Comparison of ENCODE assay signal across 8 cellular contexts in the genomic region with DNA sequence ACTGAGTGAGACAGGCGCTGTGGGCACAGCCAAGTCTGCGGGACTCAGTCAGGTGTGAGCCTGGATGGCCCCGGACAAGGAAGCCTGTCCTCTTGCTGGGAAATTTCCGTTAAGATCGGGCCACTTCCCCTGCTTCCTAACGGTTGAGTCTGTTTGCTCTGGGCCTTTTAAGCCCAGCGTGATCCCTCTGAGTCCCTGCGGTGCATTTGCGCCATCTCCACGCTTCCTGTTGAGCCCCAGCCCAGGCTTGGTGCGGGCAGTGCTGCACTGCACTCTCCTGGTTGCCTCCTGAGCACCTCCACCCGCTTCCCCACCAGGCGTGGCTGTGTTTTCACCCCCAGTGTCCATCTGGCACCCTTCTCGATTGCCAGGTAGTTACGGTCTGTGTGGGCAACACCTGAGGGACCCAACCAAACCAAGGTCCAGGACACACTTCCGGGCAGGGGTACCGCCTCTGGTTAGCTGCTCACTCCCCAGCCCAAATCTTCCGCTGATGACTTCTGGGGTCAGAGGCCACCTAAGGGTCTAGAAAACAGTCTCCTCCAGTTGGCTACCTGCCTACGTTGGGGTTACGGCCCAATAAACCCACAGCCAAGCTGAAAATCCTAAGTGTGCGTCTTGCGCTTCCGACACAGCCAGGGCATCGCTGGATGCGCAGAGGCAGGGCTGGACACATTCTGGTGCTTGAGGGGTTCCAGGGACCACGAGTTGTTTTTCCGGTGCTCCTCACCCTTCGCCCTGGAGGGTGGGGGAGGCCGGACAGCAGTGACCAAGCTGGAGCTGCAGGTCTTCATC. TPM values are rescaled to one million over a fixed set of nuclear protein-coding genes. Genes with fewer than 3 reads are reported as not detected.
DNase-seq lines count a peak whose midpoint lies in the region; ATAC-seq and TF ChIP-seq lines count a peak whose summit lies in the region.

No MANE protein-coding gene starts in this region.

- H3K4me1 Mint-ChIP-seq in CD14-positive monocyte: peaks cover 29% of the 10 kb centered on the region
- H3K4me1 Mint-ChIP-seq in stimulated activated memory B cell treated with anti-CD40 and anti-IgM and Interleukin-4, amounts not matched to agents 10 μg/mL and 1 μg/mL and 100 μg/mL, for 72 hours: peaks cover 20% of the 10 kb centered on the region

- no peak for TF ChIP-seq CTCF in CD14-positive monocyte (IDR thresholded peaks at IDR 0.05)
- TF ChIP-seq CTCF in HFF-Myc (IDR thresholded peaks at IDR 0.05; ENCODE audit: low read depth, low read length, missing control alignments): no peak
- TF ChIP-seq CTCF in fibroblast of villous mesenchyme (IDR thresholded peaks at IDR 0.05; ENCODE audit: insufficient read depth, low read depth, low read length): no peak

- H3K9me3 Mint-ChIP-seq in CD14-positive monocyte: no peaks in the 10 kb centered on the region
- no peaks in the 10 kb centered on the region for H3K9me3 Mint-ChIP-seq in stimulated activated memory B cell treated with anti-CD40 and anti-IgM and Interleukin-4, amounts not matched to agents 10 μg/mL and 1 μg/mL and 100 μg/mL, for 72 hours

- H3K36me3 Mint-ChIP-seq in CD14-positive monocyte: peaks cover 15 to 26% of the 10 kb centered on the region in 2 donors
- peaks cover 19% of the 10 kb centered on the region for H3K36me3 Mint-ChIP-seq in stimulated activated memory B cell treated with anti-CD40 and anti-IgM and Interleukin-4, amounts not matched to agents 10 μg/mL and 1 μg/mL and 100 μg/mL, for 72 hours

- peak overlapping the region; percentile 36 for H3K4me3 ChIP-seq in HFF-Myc (replicated peaks; ENCODE audit: low read depth, low read length)
- no peak overlapping the region for H3K4me3 ChIP-seq in fibroblast of villous mesenchyme (ENCODE audit: low read depth, low read length)

- DNase-seq in CD14-positive monocyte (ENCODE audit: low spot score): peak; percentile 64
- no peak for DNase-seq in HFF-Myc (ENCODE audit: extremely low read depth, low read depth)
- peak; percentile 46 for DNase-seq in UCSD-AML1 (lab: John Stamatoyannopoulos, UW; ENCODE audit: unreplicated experiment)
- peak; percentile 35 for DNase-seq in fibroblast of villous mesenchyme (ENCODE audit: low read depth)
- DNase-seq in GM03348 (ENCODE audit: low spot score): no peak

- ATAC-seq in stimulated activated memory B cell treated with anti-CD40 and anti-IgM and Interleukin-4, amounts not matched to agents 10 μg/mL and 1 μg/mL and 100 μg/mL, for 72 hours: no peak
- ATAC-seq in GM18520 (IDR thresholded peaks at IDR 0.05; ENCODE audit: unreplicated experiment) (no peak), HG03469 (IDR thresholded peaks at IDR 0.05; ENCODE audit: unreplicated experiment) (no peak)

- H3K27ac Mint-ChIP-seq in CD14-positive monocyte: peak overlapping the region in 5 of 7 donors; percentile 47 to 81 (median 67)
- peak overlapping the region; percentile 74 for H3K27ac Mint-ChIP-seq in stimulated activated memory B cell treated with anti-CD40 and anti-IgM and Interleukin-4, amounts not matched to agents 10 μg/mL and 1 μg/mL and 100 μg/mL, for 72 hours

- intact Hi-C loops in CD14-positive monocyte (cut with micrococcal nuclease): loop anchor here in 1 of 2 donors (5.0 kb wide), 2 partner anchors 43 to 327 kb away; a partner anchor contains a TSS

- peaks cover 0 to 21% (median 13%) of the 10 kb centered on the region in 3 donors for H3K27me3 Mint-ChIP-seq in CD14-positive monocyte (ENCODE audit: low read depth in 3 of 3)
- no peaks in the 10 kb centered on the region for H3K27me3 Mint-ChIP-seq in stimulated activated memory B cell treated with anti-CD40 and anti-IgM and Interleukin-4, amounts not matched to agents 10 μg/mL and 1 μg/mL and 100 μg/mL, for 72 hours

- H3K4me3 Mint-ChIP-seq in CD14-positive monocyte: peak overlapping the region; percentile 80 to 84
- H3K4me3 Mint-ChIP-seq in stimulated activated memory B cell treated with anti-CD40 and anti-IgM and Interleukin-4, amounts not matched to agents 10 μg/mL and 1 μg/mL and 100 μg/mL, for 72 hours: peak overlapping the region; percentile 74

RNA-seq across cellular contexts. Expression of a gene that starts 1.4 kb away (rescaled TPM):
- 1 to 10 TPM; 1.9 to 2.3 TPM for polyA plus RNA-seq in CD14-positive monocyte
- 13.8 and 14.2 TPM in 2 replicates for total RNA-seq in fibroblast of villous mesenchyme

RNA-seq across cellular contexts. Expression of a gene that starts 7.5 kb away (rescaled TPM):
- polyA plus RNA-seq in CD14-positive monocyte: 10 to 100 TPM; 38.3 to 57.0 TPM
- 12.1 and 12.6 TPM in 2 replicates for total RNA-seq in fibroblast of villous mesenchyme

RNA-seq across cellular contexts. Expression of a gene that starts 26.9 kb away (rescaled TPM):
- 10 to 100 TPM; 19.3 to 28.0 TPM for polyA plus RNA-seq in CD14-positive monocyte
- 75.1 and 94.4 TPM in 2 replicates for total RNA-seq in fibroblast of villous mesenchyme

RNA-seq across cellular contexts. Expression of a gene that starts 27.1 kb away (rescaled TPM):
- 10 to 100 TPM; 17.6 to 28.7 TPM for polyA plus RNA-seq in CD14-positive monocyte
- 22.9 and 27.4 TPM in 2 replicates for total RNA-seq in fibroblast of villous mesenchyme

RNA-seq across cellular contexts. Expression of a gene that starts 44.2 kb away (rescaled TPM):
- 1 to 10 TPM; 2.4 to 3.6 TPM for polyA plus RNA-seq in CD14-positive monocyte
- total RNA-seq in fibroblast of villous mesenchyme: 7.8 and 10.0 TPM in 2 replicates

Comparison
In these comparisons a context has a peak if more than half of its experiments do, and no peak if none do; other contexts are left out.
1. DNase-seq: peak in CD14-positive monocyte (single experiment), UCSD-AML1 (single experiment) and fibroblast of villous mesenchyme (single experiment); none in HFF-Myc (single experiment) and GM03348 (single experiment).